Comparison of ENCODE assay signal across 8 cellular contexts in the genomic region with DNA sequence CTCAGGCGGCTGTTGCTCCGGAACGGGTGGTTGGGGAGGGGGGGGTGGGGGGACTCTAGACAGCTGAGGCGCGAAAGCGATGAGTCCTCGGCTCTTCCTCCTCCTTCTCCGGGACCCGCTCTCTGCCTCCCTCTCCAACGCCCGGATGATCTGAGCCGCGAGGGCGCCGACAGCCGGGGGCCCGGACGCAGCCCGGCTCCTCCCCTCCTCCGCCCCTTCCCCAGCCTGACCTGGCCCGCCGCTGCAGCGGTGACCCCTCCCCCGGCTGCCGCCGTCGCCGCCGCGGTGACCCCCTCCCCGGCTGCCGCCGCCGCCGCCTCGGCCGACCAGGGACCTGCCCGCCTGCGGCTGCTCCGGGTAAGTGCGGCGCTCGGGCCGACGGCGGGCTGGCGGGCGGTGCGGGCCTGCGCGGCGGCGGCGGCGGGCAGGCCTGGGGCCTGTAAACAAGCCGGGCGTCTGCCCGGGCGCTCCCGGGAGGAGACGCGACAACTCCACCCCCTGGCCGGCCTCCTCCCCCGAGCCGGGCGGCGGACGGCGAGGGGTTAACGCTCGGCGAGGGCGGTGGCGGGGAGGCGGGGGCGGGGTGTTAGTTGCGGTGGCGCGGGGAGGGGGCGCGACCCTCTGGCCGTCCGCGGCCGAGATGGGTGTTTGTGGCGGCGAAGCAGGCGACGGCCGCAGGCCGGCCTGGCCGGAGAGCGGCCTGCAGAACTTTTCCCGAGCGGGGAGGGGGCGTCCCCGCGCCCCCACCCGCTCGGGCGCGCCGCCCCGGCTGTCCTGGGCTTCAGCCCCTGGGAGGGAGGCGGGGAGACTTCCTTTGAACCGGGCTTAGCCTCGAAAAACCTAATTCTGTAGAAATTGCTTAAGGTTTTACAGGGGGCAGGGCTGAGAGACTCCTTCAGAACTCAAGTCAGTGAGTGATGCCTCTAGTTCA. TPM values are rescaled to one million over a fixed set of nuclear protein-coding genes. Genes with fewer than 3 reads are reported as not detected.
DNase-seq lines count a peak whose midpoint lies in the region; ATAC-seq, FAIRE-seq and TF ChIP-seq lines count a peak whose summit lies in the region.

No MANE protein-coding gene starts in this region.

- H3K27ac ChIP-seq in IMR-90 (ENCODE audit: insufficient read depth, low read length) (peak overlapping the region; percentile 90), RWPE2 (ENCODE audit: poor library complexity, severe bottlenecking) (peak overlapping the region; percentile 74), neuronal stem cell (replicated peaks; ENCODE audit: low read length) (peak overlapping the region; percentile 97), subcutaneous abdominal adipose tissue (ENCODE audit: low read depth, low read length) (peak overlapping the region; percentile 84)

- dilution Hi-C loops in IMR-90 (cut with HindIII; ENCODE audit: low sequenced_read_pairs, unreplicated experiment), result no loop called here

- H2AK5ac ChIP-seq in IMR-90 (ENCODE audit: low read depth, low read length), result no peak overlapping the region
- H2AK5ac ChIP-seq in neuronal stem cell (ENCODE audit: low read depth, low read length), result peak overlapping the region; percentile 43

- H3K23ac ChIP-seq in IMR-90 (ENCODE audit: low read depth, low read length), result peak overlapping the region; percentile 73; the same call in 1 of the 2 replicates
- H3K23ac ChIP-seq in neuronal stem cell (ENCODE audit: low read depth, low read length, poor library complexity), result no peak overlapping the region

- no peak overlapping the region for H2BK120ac ChIP-seq in IMR-90 (ENCODE audit: low read depth, low read length)
- H2BK120ac ChIP-seq in neuronal stem cell (ENCODE audit: low read depth, low read length), result peak overlapping the region; percentile 18

- H3K9me3 ChIP-seq in IMR-90 (ENCODE audit: control insufficient read depth, insufficient read depth, low read length) (no peaks in the 10 kb centered on the region), RWPE2 (ENCODE audit: severe bottlenecking) (no peaks in the 10 kb centered on the region), neuronal stem cell (replicated peaks in 1 of 2; ENCODE audit: control insufficient read depth in 2 of 2, insufficient read depth in 1 of 2, low read depth in 1 of 2, low read length in 2 of 2) (no peaks in the 10 kb centered on the region), subcutaneous abdominal adipose tissue (ENCODE audit: control insufficient read depth in 5 of 5, low read length in 5 of 5) (no peaks in the 10 kb centered on the region)

- DNase-seq in DMS114 treated with DMSO at 0.1 percent for 48 hours (lab: John Stamatoyannopoulos, UW; ENCODE audit: unreplicated experiment) (peak; percentile 22), IMR-90 (peak; percentile 54), RWPE2 (ENCODE audit: low spot score) (peak; percentile 75), frontal cortex (ENCODE audit: low spot score in 2 of 2) (peak; percentile 79 to 87), neuronal stem cell (ENCODE audit: low spot score) (peak; percentile 81)
- DNase-seq in activated naive CD4-positive, alpha-beta T cell treated with Interleukin-2 at 50 U/mL for 16 hours, result peak; percentile 67

- ATAC-seq in GM21515 (IDR thresholded peaks at IDR 0.05; ENCODE audit: unreplicated experiment) (peak; percentile 36), IMR-90 (ENCODE audit: low read depth) (peak; percentile 72), RWPE2 (ENCODE audit: low read depth) (peak; percentile 54)

- H3K36me3 ChIP-seq in IMR-90 (ENCODE audit: control insufficient read depth, insufficient read depth, low read length) (no peaks in the 10 kb centered on the region), RWPE2 (ENCODE audit: low read depth) (peaks cover 11% of the 10 kb centered on the region), neuronal stem cell (replicated peaks in 1 of 2; ENCODE audit: control insufficient read depth in 2 of 2, insufficient read depth in 2 of 2, low read length in 2 of 2) (no peaks in the 10 kb centered on the region), subcutaneous abdominal adipose tissue (ENCODE audit: control insufficient read depth in 5 of 5, insufficient read depth in 5 of 5, low read length in 5 of 5) (no peaks in the 10 kb centered on the region)

- peaks cover 33% of the 10 kb centered on the region; the same call in 1 of the 2 replicates for H4K20me1 ChIP-seq in IMR-90 (ENCODE audit: insufficient read depth, low read length)

- H4K8ac ChIP-seq in IMR-90 (ENCODE audit: low read depth in 2 of 2, low read length in 2 of 2) (peak overlapping the region in 1 of 2 experiments; percentile 56; a peak in 1 of 4 replicates), neuronal stem cell (ENCODE audit: low read depth, low read length) (no peak overlapping the region)

- TF ChIP-seq CTCF in IMR-90 (conservative IDR thresholded peaks at IDR 0.05; ENCODE audit: low read depth, low read length) (no peak), RWPE2 (IDR thresholded peaks at IDR 0.05; ENCODE audit: poor library complexity, severe bottlenecking) (no peak)

- H2BK5ac ChIP-seq in IMR-90 (ENCODE audit: low read depth, low read length, poor library complexity, severe bottlenecking) (peak overlapping the region; percentile 75), neuronal stem cell (ENCODE audit: low read length) (peak overlapping the region; percentile 87)

- peak overlapping the region; percentile 99; the same call in 1 of the 2 replicates for H3K4me2 ChIP-seq in IMR-90 (ENCODE audit: low read depth, low read length)
- peak overlapping the region; percentile 57 for H3K4me2 ChIP-seq in neuronal stem cell (ENCODE audit: insufficient read depth, low read length, poor library complexity, severe bottlenecking)

- H2AK9ac ChIP-seq in IMR-90 (replicated peaks; ENCODE audit: low read depth, low read length, poor library complexity), result peak overlapping the region; percentile 34

- H4K5ac ChIP-seq in IMR-90 (ENCODE audit: low read depth, low read length), result no peak overlapping the region

- no peak for TF ChIP-seq POLR2A in IMR-90 (IDR thresholded peaks at IDR 0.05; ENCODE audit: low read depth, low read length)

- H2AFZ ChIP-seq in IMR-90 (replicated peaks; ENCODE audit: low read length, poor library complexity) (peak overlapping the region; percentile 87), neuronal stem cell (ENCODE audit: low read length) (peak overlapping the region; percentile 85)

- no peak for TF ChIP-seq RAD21 in IMR-90 (IDR thresholded peaks at IDR 0.05; ENCODE audit: low read length)

- H3K56ac ChIP-seq in IMR-90 (ENCODE audit: extremely low read depth, insufficient read depth, low read length), result peak overlapping the region; percentile 53

- H3K27me3 ChIP-seq in IMR-90 (ENCODE audit: control insufficient read depth, insufficient read depth, low read length) (no peaks in the 10 kb centered on the region; the same call in 1 of the 2 replicates), RWPE2 (ENCODE audit: insufficient read depth, poor library complexity, severe bottlenecking) (no peaks in the 10 kb centered on the region), neuronal stem cell (ENCODE audit: control insufficient read depth in 3 of 3, insufficient read depth in 3 of 3, low read depth in 1 of 3, low read length in 3 of 3) (no peaks in the 10 kb centered on the region), subcutaneous abdominal adipose tissue (ENCODE audit: control insufficient read depth in 5 of 5, insufficient read depth in 4 of 5, low read length in 5 of 5) (no peaks in the 10 kb centered on the region)

- no peaks in the 10 kb centered on the region for H3K9me1 ChIP-seq in IMR-90 (ENCODE audit: insufficient read depth, low read length)

- 0% methylated on average over 23 of the region's 107 CpGs; no CpG with 5 or more reads in 1 of the 2 experiments for WGBS in IMR-90 (ENCODE audit: extremely low coverage in 2 of 2, insufficient read length in 1 of 2), 2 experiments
- no CpG with 5 or more reads among the region's 107 CpGs for WGBS in neuronal stem cell (ENCODE audit: extremely low coverage in 2 of 2, insufficient read length in 2 of 2, insufficient replicate concordance in 1 of 2), 2 donors

- H2BK20ac ChIP-seq in IMR-90 (ENCODE audit: low read depth, low read length), result no peak overlapping the region

- H3K9ac ChIP-seq in IMR-90 (ENCODE audit: low read depth, low read length) (peak overlapping the region; percentile 86), neuronal stem cell (ENCODE audit: low read depth, low read length, poor library complexity) (peak overlapping the region; percentile 93), subcutaneous abdominal adipose tissue (ENCODE audit: low read length in 5 of 5) (peak overlapping the region; percentile 81 to 92 (median 87))

- in situ Hi-C loops in IMR-90 (cut with MboI; ENCODE audit: low sequenced_read_pairs), result no loop called here

- peaks cover 11 to 24% of the 10 kb centered on the region in 2 experiments; a peak in 3 of 4 replicates for H3K79me1 ChIP-seq in IMR-90 (ENCODE audit: low read depth in 1 of 2, low read length in 2 of 2)
- H3K79me1 ChIP-seq in neuronal stem cell (ENCODE audit: low read depth, low read length), result no peaks in the 10 kb centered on the region

- H2BK12ac ChIP-seq in neuronal stem cell (ENCODE audit: low read length), result no peak overlapping the region

- no peak for FAIRE-seq in frontal cortex (lab: Jason Lieb, UNC)

- H3K4me1 ChIP-seq in IMR-90 (ENCODE audit: control insufficient read depth, insufficient read depth, low read length) (peaks cover 4% of the 10 kb centered on the region), RWPE2 (ENCODE audit: insufficient read depth, poor library complexity, severe bottlenecking) (peaks cover 31% of the 10 kb centered on the region), neuronal stem cell (ENCODE audit: control insufficient read depth in 2 of 2, insufficient read depth in 1 of 2, low read depth in 1 of 2, low read length in 2 of 2) (peaks cover 4 to 7% of the 10 kb centered on the region in 2 donors), subcutaneous abdominal adipose tissue (ENCODE audit: control insufficient read depth in 5 of 5, insufficient read depth in 5 of 5, low read length in 5 of 5) (peaks cover 4 to 50% (median 38%) of the 10 kb centered on the region in 5 donors)

- H3K4me3 ChIP-seq in IMR-90 (ENCODE audit: insufficient read depth, low read depth, low read length), result peak overlapping the region; percentile 81
- H3K4me3 ChIP-seq in RWPE2 (ENCODE audit: severe bottlenecking), result peak overlapping the region; percentile 100
- peak overlapping the region; percentile 71 to 91 for H3K4me3 ChIP-seq in neuronal stem cell (ENCODE audit: low read length in 2 of 2)
- H3K4me3 ChIP-seq in subcutaneous abdominal adipose tissue (ENCODE audit: low read depth in 1 of 5, low read length in 5 of 5), result peak overlapping the region; percentile 65 to 91 (median 88)

- H3K18ac ChIP-seq in IMR-90 (ENCODE audit: low read depth, low read length) (no peak overlapping the region), neuronal stem cell (ENCODE audit: low read length) (peak overlapping the region; percentile 99)

- POLR2A ChIA-PET in IMR-90 (lab: Charles Lee; ENCODE audit: unreplicated experiment), result interaction anchor here (0.6 kb wide), 5 partner anchors 30 to 1839 kb away, joined by 3 to 5 read pairs (median 4); no protein-coding TSS in a partner anchor

- CTCF ChIA-PET in IMR-90 (lab: Yijun Ruan, JAX), result interaction anchor here (0.6 to 1.0 kb wide), 3 partner anchors 16 to 859 kb away, joined by 3 read pairs; no protein-coding TSS in a partner anchor

- H2BK15ac ChIP-seq in IMR-90 (ENCODE audit: low read depth, low read length) (no peak overlapping the region), neuronal stem cell (ENCODE audit: low read length) (no peak overlapping the region)

- H3K4ac ChIP-seq in IMR-90 (ENCODE audit: low read depth, low read length) (peak overlapping the region; percentile 36; the same call in 1 of the 2 replicates), neuronal stem cell (ENCODE audit: low read length) (no peak overlapping the region)

- H4K91ac ChIP-seq in IMR-90 (ENCODE audit: insufficient read depth, low read depth, low read length) (no peak overlapping the region), neuronal stem cell (ENCODE audit: low read depth, low read length, poor library complexity) (no peak overlapping the region)

- H3K14ac ChIP-seq in IMR-90 (replicated peaks; ENCODE audit: low read depth, low read length), result no peak overlapping the region
- no peak overlapping the region for H3K14ac ChIP-seq in neuronal stem cell (ENCODE audit: low read length)

- no TSS peak for BruUV-seq in IMR-90 (replicated peaks; lab: Mats Ljungman, UMichigan)

- intact Hi-C loops in IMR-90 (cut with micrococcal nuclease), result loop anchor here (2.0 to 5.0 kb wide), 5 partner anchors 38 to 1037 kb away; a partner anchor contains a TSS

RNA-seq across cellular contexts. Expression of a gene that starts 0.6 kb away (rescaled TPM):
- total RNA-seq in IMR-90 (2012; rRNA removed) (14.3 and 22.8 TPM in 2 replicates), frontal cortex (67.3 TPM)
- 11.3 and 15.1 TPM in 2 replicates for polyA plus RNA-seq in IMR-90 (2012; rRNA removed)
- polyA plus RNA-seq in IMR-90 (2012; cell fraction: cytosol; rRNA removed), result 1.1 and 1.8 TPM in 2 replicates
- 3.0 and 35.6 TPM in 2 replicates for polyA plus RNA-seq in IMR-90 (2012; cell fraction: nucleus; rRNA removed; ENCODE audit: low replicate concordance)
- 27.6 TPM for polyA plus RNA-seq in neuronal stem cell (2013, experiment 1 of 2)
- 28.1 TPM for polyA plus RNA-seq in neuronal stem cell (2013, experiment 2 of 2)

Comparison
In these comparisons a context has a peak if more than half of its experiments do, and no peak if none do; other contexts are left out.
1. Peak in every context shown above with its lines: DNase-seq, ATAC-seq, H3K4me3 ChIP-seq and H3K27ac ChIP-seq.
2. DNase-seq: peak in every context shown above with its lines; median percentile 83 in frontal cortex; 81 in neuronal stem cell; 75 in RWPE2; 67 in activated naive CD4-positive, alpha-beta T cell treated with Interleukin-2 at 50 U/mL for 16 hours; 54 in IMR-90; 22 in DMS114 treated with DMSO at 0.1 percent for 48 hours.